ENCODE assay signal across 12 cellular contexts in genomic region chr11:62253999-62254542, GRCh38. TPM values are rescaled to one million over a fixed set of nuclear protein-coding genes. Genes with fewer than 3 reads are reported as not detected.
"Had no signal": no experiment of that assay in that cellular context is flagged by ENCODE, and none has a peak within 500 bp of the region (broad histone marks: within the 10 kb centered on the region; RNA-seq: fewer than 3 reads in every experiment).

No MANE protein-coding gene starts in this region.

- ATAC-seq: GM23338, HCT116 had no signal

- H2AFZ ChIP-seq: GM23248, GM23338 had no signal

- H3K4me2 ChIP-seq: GM23338 had no signal

- FAIRE-seq: H1, H54 had no signal

- H3K4me1 ChIP-seq: HAP-1 had no signal

- H3K4me1 Mint-ChIP-seq: GM23338, H9 had no signal

- H3K9ac ChIP-seq: GM23248 had no signal

- H3K27ac Mint-ChIP-seq: GM23338, H9, HFFc6 had no signal

- H3K4me3 Mint-ChIP-seq: GM23338, H9, HFFc6 had no signal

- H3K27ac ChIP-seq: GM23248 had no signal

- DNase-seq: GM23248, GOT3, H7, H9, HCEC 1CT, HFFc6 had no signal

- H3K4me3 ChIP-seq: GM23248, GM23338, HAP-1 had no signal

- H3K36me3 ChIP-seq: HAP-1 had no signal

RNA-seq across cellular contexts. Expression of gene SCGB1D2, which starts 12.0 kb away (rescaled TPM):
- total RNA-seq: GM23248, GM23338, H1, H4, H7, H9, HFFc6 had no signal
- polyA plus RNA-seq: GM23248, GM23338, H1 had no signal

RNA-seq across cellular contexts. Expression of gene SCGB2A2, which starts 15.9 kb away (rescaled TPM):
- total RNA-seq: GM23248, GM23338, H1, H4, H7, H9, HFFc6 had no signal
- polyA plus RNA-seq: GM23248, GM23338, H1 had no signal

RNA-seq across cellular contexts. Expression of gene SCGB1D4, which starts 44.8 kb away (rescaled TPM):
- total RNA-seq: GM23248, GM23338, H1, H4, H7, H9, HFFc6 had no signal
- polyA plus RNA-seq: GM23248, GM23338, H1 had no signal

RNA-seq across cellular contexts. Expression of gene SCGB2A1, which starts 45.6 kb away (rescaled TPM):
- total RNA-seq: GM23248, GM23338, H1, H4, H7, H9, HFFc6 had no signal
- polyA plus RNA-seq: GM23248, GM23338, H1 had no signal
